ENCODE assay signal across 8 cellular contexts in the genomic region with DNA sequence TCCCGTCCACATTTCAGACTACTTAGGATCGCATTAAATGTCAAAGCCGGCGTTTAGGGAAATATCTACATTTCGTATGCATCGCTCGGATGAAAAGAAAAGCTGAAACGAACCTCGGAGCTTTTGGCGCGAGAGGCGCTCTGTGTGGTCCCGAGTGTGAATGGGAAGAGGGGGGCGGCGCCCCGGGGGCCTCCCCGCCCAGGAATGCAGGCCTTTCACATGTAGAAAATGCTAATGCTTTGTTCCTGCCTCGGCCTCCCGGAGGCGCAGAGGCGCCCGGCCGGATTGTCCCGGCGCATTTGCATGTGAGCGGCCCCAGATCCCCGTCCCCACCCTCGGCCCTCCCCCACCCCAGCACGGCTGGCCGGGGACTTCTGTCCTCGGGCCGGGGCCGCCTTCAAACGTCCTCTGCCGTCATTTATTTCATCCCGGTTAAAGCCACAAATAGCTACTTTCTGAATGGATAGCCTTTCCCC. TPM values are rescaled to one million over a fixed set of nuclear protein-coding genes. Genes with fewer than 3 reads are reported as not detected.
A peak's percentile ranks its signal among the peaks of the same experiment; 100 is the strongest.
DNase-seq lines count a peak whose midpoint lies in the region; ATAC-seq and TF ChIP-seq lines count a peak whose summit lies in the region.

No MANE protein-coding gene starts in this region.

- H3K4me1 Mint-ChIP-seq in CD4-positive, alpha-beta memory T cell, result peaks cover 2 to 13% (median 4%) of the 10 kb centered on the region in 4 donors
- H3K4me1 Mint-ChIP-seq in endothelial cell (ENCODE audit: unreplicated experiment), result peaks cover 13% of the 10 kb centered on the region

- H3K36me3 Mint-ChIP-seq in CD4-positive, alpha-beta memory T cell, result peaks cover 0 to 7% of the 10 kb centered on the region in 2 donors
- peaks cover 12% of the 10 kb centered on the region for H3K36me3 Mint-ChIP-seq in endothelial cell (ENCODE audit: low read depth, unreplicated experiment)

- peak overlapping the region; percentile 60 to 84 for H3K4me3 ChIP-seq in CD4-positive, alpha-beta memory T cell (ENCODE audit: low read length in 2 of 2)
- peak overlapping the region; percentile 47 for H3K4me3 ChIP-seq in mesodermal cell (ENCODE audit: extremely low read depth, insufficient read depth, low read length, poor library complexity, severe bottlenecking)
- H3K4me3 ChIP-seq in upper lobe of left lung, result peak overlapping the region; percentile 45 to 63 (median 58)

- no peaks in the 10 kb centered on the region for H3K36me3 ChIP-seq in CD4-positive, alpha-beta memory T cell (ENCODE audit: insufficient read depth, low read length)
- H3K36me3 ChIP-seq in mesodermal cell (ENCODE audit: control insufficient read depth, insufficient read depth, low read length), result no peaks in the 10 kb centered on the region
- H3K36me3 ChIP-seq in upper lobe of left lung, result peaks cover 0 to 2% (median 0%) of the 10 kb centered on the region in 4 donors

- no peaks in the 10 kb centered on the region for H3K9me3 ChIP-seq in CD4-positive, alpha-beta memory T cell (ENCODE audit: control insufficient read depth in 1 of 2, low read length in 2 of 2)
- H3K9me3 ChIP-seq in mesodermal cell (ENCODE audit: control insufficient read depth, low read length) (no peaks in the 10 kb centered on the region), upper lobe of left lung (no peaks in the 10 kb centered on the region)

- TF ChIP-seq POLR2A in upper lobe of left lung (IDR thresholded peaks at IDR 0.05), result no peak

- no peak for TF ChIP-seq CTCF in endothelial cell (IDR thresholded peaks at IDR 0.05; ENCODE audit: unreplicated experiment)
- no peak for TF ChIP-seq CTCF in upper lobe of left lung (IDR thresholded peaks at IDR 0.05)

- POLR2A ChIA-PET in CD4-positive, alpha-beta memory T cell (lab: Charles Lee; ENCODE audit: partially characterized antibody), result interaction anchor here (0.6 kb wide), 1 partner anchor 280 kb away, joined by 3 read pairs; no protein-coding TSS in a partner anchor

- peak; percentile 25 for ATAC-seq in GM19043 (IDR thresholded peaks at IDR 0.05; ENCODE audit: low read depth, unreplicated experiment)
- peak; percentile 29 for ATAC-seq in HG03342 (IDR thresholded peaks at IDR 0.05; ENCODE audit: unreplicated experiment)
- ATAC-seq in upper lobe of left lung (ENCODE audit: low FRiP score in 2 of 2), result peak; percentile 70 to 75

- peak overlapping the region; percentile 87 to 95 (median 90) for H3K4me3 Mint-ChIP-seq in CD4-positive, alpha-beta memory T cell
- peak overlapping the region; percentile 93 for H3K4me3 Mint-ChIP-seq in endothelial cell (ENCODE audit: unreplicated experiment)

- H3K27ac Mint-ChIP-seq in CD4-positive, alpha-beta memory T cell, result peak overlapping the region in 1 of 7 donors; percentile 59
- H3K27ac Mint-ChIP-seq in endothelial cell (ENCODE audit: unreplicated experiment), result peak overlapping the region; percentile 67

- H3K27me3 Mint-ChIP-seq in CD4-positive, alpha-beta memory T cell, result peaks cover 3 to 4% of the 10 kb centered on the region in 2 donors
- peaks cover 7% of the 10 kb centered on the region for H3K27me3 Mint-ChIP-seq in endothelial cell (ENCODE audit: unreplicated experiment)

- H3K9me3 Mint-ChIP-seq in CD4-positive, alpha-beta memory T cell, result no peaks in the 10 kb centered on the region
- no peaks in the 10 kb centered on the region for H3K9me3 Mint-ChIP-seq in endothelial cell (ENCODE audit: unreplicated experiment)

- peaks cover 3% of the 10 kb centered on the region for H3K27me3 ChIP-seq in CD4-positive, alpha-beta memory T cell (ENCODE audit: insufficient read depth, low read length)
- no peaks in the 10 kb centered on the region for H3K27me3 ChIP-seq in upper lobe of left lung

- peaks cover 6% of the 10 kb centered on the region for H3K4me1 ChIP-seq in CD4-positive, alpha-beta memory T cell (ENCODE audit: insufficient read depth, low read length)
- peaks cover 9% of the 10 kb centered on the region for H3K4me1 ChIP-seq in mesodermal cell (ENCODE audit: control insufficient read depth, insufficient read depth, low read length, poor library complexity, severe bottlenecking)
- peaks cover 7 to 17% (median 8%) of the 10 kb centered on the region in 4 donors for H3K4me1 ChIP-seq in upper lobe of left lung

- intact Hi-C loops in CD4-positive, alpha-beta memory T cell (cut with micrococcal nuclease), result loop anchor here (1.0 kb wide), 2 partner anchors 154 to 270 kb away; no protein-coding TSS in a partner anchor

- CTCF ChIA-PET in CD4-positive, alpha-beta memory T cell (lab: Charles Lee; ENCODE audit: partially characterized antibody), result interaction anchor here (0.7 to 2.7 kb wide), 10 partner anchors 8 to 592 kb away, joined by 3 to 22 read pairs (median 4); no protein-coding TSS in a partner anchor

- no peak overlapping the region for H3K27ac ChIP-seq in CD4-positive, alpha-beta memory T cell (ENCODE audit: low read depth, low read length)
- H3K27ac ChIP-seq in mesodermal cell (ENCODE audit: low read depth, low read length, severe bottlenecking) (peak overlapping the region; percentile 90), upper lobe of left lung (peak overlapping the region; percentile 55 to 72 (median 68))

- peak in 1 of 5 donors; percentile 1 for DNase-seq in CD4-positive, alpha-beta memory T cell
- peak; percentile 77 for DNase-seq in SK-N-DZ (ENCODE audit: low spot score)
- DNase-seq in endothelial cell (ENCODE audit: low spot score), result peak; percentile 76
- DNase-seq in upper lobe of left lung, result peak; percentile 76 to 92
- no peak for DNase-seq in NCI-H2196 treated with DMSO at 0.1 percent for 48 hours (lab: John Stamatoyannopoulos, UW; ENCODE audit: unreplicated experiment)

- TF ChIP-seq EP300 in upper lobe of left lung (IDR thresholded peaks at IDR 0.05), result no peak

- 0 to 1% methylated on average over 28 to 30 of the region's 36 CpGs for WGBS in mesodermal cell (ENCODE audit: insufficient coverage in 2 of 2), 2 experiments
- WGBS in upper lobe of left lung, 2 donors, result 6 to 8% methylated on average over 22 to 36 of the region's 36 CpGs

RNA-seq across cellular contexts. Expression of gene TRIM71, which starts 37.0 kb away (rescaled TPM):
- not detected for total RNA-seq in CD4-positive, alpha-beta memory T cell
- polyA plus RNA-seq in CD4-positive, alpha-beta memory T cell, result not detected
- polyA plus RNA-seq in SK-N-DZ (2014; cell fraction: cytosol; rRNA removed), result 3.0 and 3.1 TPM in 2 replicates
- 1.8 and 2.2 TPM in 2 replicates for polyA plus RNA-seq in SK-N-DZ (2014; cell fraction: nucleus; rRNA removed)
- total RNA-seq in endothelial cell (ENCODE audit: unreplicated experiment) (74.0 TPM), upper lobe of left lung (1 to 10 TPM; 2.2 to 7.3 (median 3.8) TPM)
- polyA plus RNA-seq in mesodermal cell (2013, experiment 1 of 2), result 20.3 TPM
- polyA plus RNA-seq in mesodermal cell (2013, experiment 2 of 2), result 18.1 TPM
